Comparison of ENCODE assay signal across 1 cellular context in the genomic region with DNA sequence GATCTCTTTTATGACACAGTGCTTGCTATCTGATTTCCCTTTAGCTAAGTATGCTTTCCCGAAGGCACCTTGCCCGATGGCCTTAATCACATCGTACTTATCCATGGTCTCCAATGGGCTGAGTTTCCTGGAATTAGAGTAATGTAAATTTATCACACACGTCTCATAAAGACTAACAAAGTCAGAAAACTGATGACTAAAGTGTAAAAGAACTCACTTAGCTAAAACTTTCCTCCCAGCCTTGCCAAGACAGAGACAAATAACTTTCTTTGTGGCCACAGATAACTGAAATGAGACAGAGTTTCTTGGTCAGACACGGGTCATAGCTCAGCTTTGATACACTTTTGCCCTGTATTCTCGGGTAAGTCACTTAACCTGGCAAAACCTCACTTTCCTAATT.
TF ChIP-seq lines count a peak whose summit lies in the region.

No MANE protein-coding gene starts in this region.

TF ChIP-seq in HepG2, 621 proteins besides CTCF, POLR2A, EP300 and RAD21:
- TF ChIP-seq ZSCAN29 (CRISPR knock-in tag; conservative IDR thresholded peaks at IDR 0.05) (no peak), MAFK (conservative IDR thresholded peaks at IDR 0.05 in 1 of 2, IDR thresholded peaks at IDR 0.05 in 1 of 2; ENCODE audit: low read length in 2 of 2) (peak in 1 of 2 experiments; percentile 33; a peak in 1 of 4 replicates)
